37 cellular contexts compared by ENCODE assay signal in the genomic region with DNA sequence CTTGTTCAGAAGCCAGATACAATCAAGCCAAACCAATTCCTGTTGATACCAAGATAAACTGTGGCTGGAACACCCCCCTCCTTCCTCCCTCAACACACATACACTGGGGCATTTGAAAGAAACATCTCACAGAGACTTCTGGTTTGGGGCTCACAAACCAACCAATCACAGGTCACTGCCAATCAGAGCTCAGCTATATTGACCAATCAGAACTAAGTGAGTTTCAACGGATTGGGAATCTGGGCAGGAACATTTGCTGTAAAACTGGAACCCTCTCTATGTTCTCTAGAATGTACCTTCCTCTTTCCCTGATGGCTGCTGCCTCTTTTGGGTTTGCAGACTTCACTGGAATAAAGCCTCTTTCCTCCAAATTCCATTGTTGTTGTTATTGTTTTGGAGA.
"Had no signal": no experiment of that assay in that cellular context is flagged by ENCODE, and none has a peak within 500 bp of the region (broad histone marks: within the 10 kb centered on the region; RNA-seq: fewer than 3 reads in every experiment).

No MANE protein-coding gene starts in this region.

- H3K4me1 ChIP-seq: adrenal gland, body of pancreas, breast epithelium had no signal

- H3K27ac Mint-ChIP-seq: activated CD4-positive, alpha-beta memory T cell treated with anti-CD3 and anti-CD28 coated beads, Interleukin-2, amount 10 ng/mL, durations not matched to agents 7 days and 5 days; activated CD4-positive, alpha-beta T cell treated with anti-CD3 and anti-CD28 coated beads for 36 hours; activated CD4-positive, alpha-beta T cell treated with anti-CD3 and anti-CD28 coated beads, Interleukin-2, amount 10 ng/mL, durations not matched to agents 7 days and 5 days; activated CD8-positive, alpha-beta memory T cell treated with anti-CD3 and anti-CD28 coated beads, Interleukin-2, amount 10 ng/mL, durations not matched to agents 7 days and 5 days; activated CD8-positive, alpha-beta T cell treated with anti-CD3 and anti-CD28 coated beads, Interleukin-2, amount 10 ng/mL, durations not matched to agents 7 days and 5 days; activated naive CD4-positive, alpha-beta T cell treated with anti-CD3 and anti-CD28 coated beads for 36 hours; activated naive CD4-positive, alpha-beta T cell treated with anti-CD3 and anti-CD28 coated beads, Interleukin-2, amount 50 U/mL, for 72 hours; activated naive CD8-positive, alpha-beta T cell treated with anti-CD3 and anti-CD28 coated beads for 36 hours; activated T-cell treated with anti-CD3 and anti-CD28 coated beads, Interleukin-2, amount 50 U/mL, for 72 hours; activated T-helper 1 cell treated with anti-CD3 and anti-CD28 coated beads, Interleukin-12 subunit alpha, Interleukin-12 subunit beta, Interleukin-2, Interleukin-4 antibody, amounts not matched to agents 30 ng/mL and 10 ng/mL and 1 ng/mL, durations not matched to agents 14 hours and 24 hours and 36 hours; activated T-helper 17 cell treated with anti-CD3 and anti-CD28 coated beads, Interleukin-2, amount 50 U/mL, for 72 hours; T-helper 1 cell treated with Interleukin-12 subunit alpha and Interleukin-12 subunit beta and Interleukin-4 antibody, amounts not matched to agents 30 μg/mL and 1 μg/mL, for 36 hours; T-helper 2 cell treated with Interferon-gamma antibody and Interleukin-4, amounts not matched to agents 5 μg/mL and 100 μg/mL, for 36 hours had no signal

- H3K36me3 ChIP-seq: adrenal gland, brain microvascular endothelial cell, breast epithelium had no signal

- H3K9me3 Mint-ChIP-seq: activated CD4-positive, alpha-beta memory T cell treated with anti-CD3 and anti-CD28 coated beads, Interleukin-2, amount 10 ng/mL, durations not matched to agents 7 days and 5 days; activated CD4-positive, alpha-beta T cell treated with anti-CD3 and anti-CD28 coated beads, Interleukin-2, amount 10 ng/mL, durations not matched to agents 7 days and 5 days; activated naive CD4-positive, alpha-beta T cell treated with anti-CD3 and anti-CD28 coated beads for 36 hours; activated naive CD8-positive, alpha-beta T cell treated with anti-CD3 and anti-CD28 coated beads for 36 hours; activated T-helper 1 cell treated with anti-CD3 and anti-CD28 coated beads, Interleukin-12 subunit alpha, Interleukin-12 subunit beta, Interleukin-2, Interleukin-4 antibody, amounts not matched to agents 30 ng/mL and 10 ng/mL and 1 ng/mL, durations not matched to agents 14 hours and 24 hours and 36 hours; T-helper 1 cell treated with Interleukin-12 subunit alpha and Interleukin-12 subunit beta and Interleukin-4 antibody, amounts not matched to agents 30 μg/mL and 1 μg/mL, for 36 hours had no signal

- H3K36me3 Mint-ChIP-seq: activated CD8-positive, alpha-beta memory T cell treated with anti-CD3 and anti-CD28 coated beads, Interleukin-2, amount 10 ng/mL, durations not matched to agents 7 days and 5 days; activated naive CD4-positive, alpha-beta T cell treated with anti-CD3 and anti-CD28 coated beads, Interleukin-2, amount 50 U/mL, for 72 hours; activated naive CD8-positive, alpha-beta T cell treated with anti-CD3 and anti-CD28 coated beads for 36 hours had no signal

- H3K27me3 ChIP-seq: adrenal gland, body of pancreas, brain microvascular endothelial cell, breast epithelium had no signal

- DNase-seq: activated CD4-positive, alpha-beta memory T cell treated with anti-CD3 and anti-CD28 coated beads, Interleukin-2, amount 10 ng/mL, durations not matched to agents 7 days and 5 days; activated CD4-positive, alpha-beta T cell treated with anti-CD3 and anti-CD28 coated beads for 1 hour; activated CD4-positive, alpha-beta T cell treated with anti-CD3 and anti-CD28 coated beads for 36 hours; activated CD4-positive, alpha-beta T cell treated with anti-CD3 and anti-CD28 coated beads for 48 hours; activated CD4-positive, alpha-beta T cell treated with anti-CD3 and anti-CD28 coated beads, Interleukin-2, amount 10 ng/mL, durations not matched to agents 7 days and 5 days; activated CD4-positive, alpha-beta T cell treated with anti-CD3 and anti-CD28 coated beads, Interleukin-2, amount 50 U/mL, for 48 hours; activated CD4-positive, CD25-positive, alpha-beta regulatory T cell; activated CD8-positive, alpha-beta memory T cell treated with anti-CD3 and anti-CD28 coated beads for 24 hours; activated CD8-positive, alpha-beta memory T cell treated with anti-CD3 and anti-CD28 coated beads, Interleukin-2, amount 10 ng/mL, durations not matched to agents 7 days and 5 days; activated CD8-positive, alpha-beta memory T cell treated with anti-CD3 and anti-CD28 coated beads, Interleukin-2, amount 50 U/mL, for 48 hours; activated CD8-positive, alpha-beta T cell treated with anti-CD3 and anti-CD28 coated beads, Interleukin-2, amount 10 ng/mL, durations not matched to agents 7 days and 5 days; activated effector memory CD4-positive, alpha-beta T cell treated with anti-CD3 and anti-CD28 coated beads, Interleukin-2, amount 50 U/mL, for 16 hours; activated gamma-delta T cell treated with Interleukin-2 at 50 U/mL for 16 hours; activated naive CD4-positive, alpha-beta T cell; activated naive CD4-positive, alpha-beta T cell treated with anti-CD3 and anti-CD28 coated beads for 36 hours; activated naive CD4-positive, alpha-beta T cell treated with anti-CD3 and anti-CD28 coated beads, Interleukin-2, amount 50 U/mL, for 16 hours; activated naive CD8-positive, alpha-beta T cell treated with anti-CD3 and anti-CD28 coated beads for 36 hours; activated T-cell treated with anti-CD3 and anti-CD28 coated beads, Interleukin-2, amount 50 U/mL, for 4 hours; activated T-cell treated with anti-CD3 and anti-CD28 coated beads, Interleukin-2, amount 50 U/mL, for 72 hours; adrenal gland; amniotic stem cell; aorta; body of pancreas; brain microvascular endothelial cell; central memory CD4-positive, alpha-beta T cell; T-helper 1 cell; T-helper 9 cell had no signal

- H3K9me3 ChIP-seq: adrenal gland, body of pancreas, breast epithelium had no signal

- H3K4me3 Mint-ChIP-seq: activated CD4-positive, alpha-beta memory T cell treated with anti-CD3 and anti-CD28 coated beads, Interleukin-2, amount 10 ng/mL, durations not matched to agents 7 days and 5 days; activated CD4-positive, alpha-beta T cell treated with anti-CD3 and anti-CD28 coated beads for 36 hours; activated CD4-positive, alpha-beta T cell treated with anti-CD3 and anti-CD28 coated beads, Interleukin-2, amount 10 ng/mL, durations not matched to agents 7 days and 5 days; activated CD8-positive, alpha-beta memory T cell treated with anti-CD3 and anti-CD28 coated beads, Interleukin-2, amount 10 ng/mL, durations not matched to agents 7 days and 5 days; activated CD8-positive, alpha-beta T cell treated with anti-CD3 and anti-CD28 coated beads, Interleukin-2, amount 10 ng/mL, durations not matched to agents 7 days and 5 days; activated naive CD4-positive, alpha-beta T cell treated with anti-CD3 and anti-CD28 coated beads for 36 hours; activated naive CD8-positive, alpha-beta T cell treated with anti-CD3 and anti-CD28 coated beads for 36 hours; activated T-cell treated with anti-CD3 and anti-CD28 coated beads, Interleukin-2, amount 50 U/mL, for 4 hours; activated T-cell treated with anti-CD3 and anti-CD28 coated beads, Interleukin-2, amount 50 U/mL, for 72 hours; activated T-helper 1 cell treated with anti-CD3 and anti-CD28 coated beads, Interleukin-12 subunit alpha, Interleukin-12 subunit beta, Interleukin-2, Interleukin-4 antibody, amounts not matched to agents 30 ng/mL and 10 ng/mL and 1 ng/mL, durations not matched to agents 14 hours and 24 hours and 36 hours; activated T-helper 17 cell treated with anti-CD3 and anti-CD28 coated beads, Interleukin-2, amount 50 U/mL, for 72 hours; T-helper 1 cell treated with Interleukin-12 subunit alpha and Interleukin-12 subunit beta and Interleukin-4 antibody, amounts not matched to agents 30 μg/mL and 1 μg/mL, for 36 hours; T-helper 2 cell treated with Interferon-gamma antibody and Interleukin-4, amounts not matched to agents 5 μg/mL and 100 μg/mL, for 36 hours had no signal

- H3K4me3 ChIP-seq: adrenal gland, body of pancreas, breast epithelium had no signal

- H3K27me3 Mint-ChIP-seq: activated CD4-positive, alpha-beta memory T cell treated with anti-CD3 and anti-CD28 coated beads, Interleukin-2, amount 10 ng/mL, durations not matched to agents 7 days and 5 days; activated CD4-positive, alpha-beta T cell treated with anti-CD3 and anti-CD28 coated beads for 36 hours; activated CD4-positive, alpha-beta T cell treated with anti-CD3 and anti-CD28 coated beads, Interleukin-2, amount 10 ng/mL, durations not matched to agents 7 days and 5 days; activated CD8-positive, alpha-beta memory T cell treated with anti-CD3 and anti-CD28 coated beads, Interleukin-2, amount 10 ng/mL, durations not matched to agents 7 days and 5 days; activated naive CD8-positive, alpha-beta T cell treated with anti-CD3 and anti-CD28 coated beads for 36 hours; activated T-helper 17 cell treated with anti-CD3 and anti-CD28 coated beads, Interleukin-2, amount 50 U/mL, for 72 hours had no signal

- H3K27ac ChIP-seq: adrenal gland, body of pancreas, brain microvascular endothelial cell, breast epithelium, VCaP had no signal

- FAIRE-seq: astrocyte, TTC549 had no signal

- ATAC-seq: activated CD4-positive, alpha-beta T cell treated with anti-CD3 and anti-CD28 coated beads for 36 hours; activated CD4-positive, CD25-positive, alpha-beta regulatory T cell treated with anti-CD3 and anti-CD28 coated beads, Interleukin-2, amount 50 U/mL, for 24 hours; activated CD8-positive, alpha-beta memory T cell treated with anti-CD3 and anti-CD28 coated beads, Interleukin-2, amount 10 ng/mL, durations not matched to agents 7 days and 5 days; activated CD8-positive, alpha-beta T cell treated with anti-CD3 and anti-CD28 coated beads, Interleukin-2, amount 10 ng/mL, durations not matched to agents 7 days and 5 days; activated naive CD4-positive, alpha-beta T cell treated with anti-CD3 and anti-CD28 coated beads, Interleukin-2, amount 50 U/mL, for 72 hours; activated T-cell treated with anti-CD3 and anti-CD28 coated beads, Interleukin-2, amount 50 U/mL, for 4 hours; activated T-cell treated with anti-CD3 and anti-CD28 coated beads, Interleukin-2, amount 50 U/mL, for 72 hours; activated T-helper 17 cell treated with anti-CD3 and anti-CD28 coated beads, Interleukin-2, amount 50 U/mL, for 72 hours; body of pancreas had no signal

- H3K4me1 Mint-ChIP-seq: activated CD4-positive, alpha-beta memory T cell treated with anti-CD3 and anti-CD28 coated beads, Interleukin-2, amount 10 ng/mL, durations not matched to agents 7 days and 5 days; activated CD4-positive, alpha-beta T cell treated with anti-CD3 and anti-CD28 coated beads for 36 hours; activated naive CD8-positive, alpha-beta T cell treated with anti-CD3 and anti-CD28 coated beads for 36 hours; activated T-helper 17 cell treated with anti-CD3 and anti-CD28 coated beads, Interleukin-2, amount 50 U/mL, for 72 hours had no signal
